ENCODE assay signal across 19 cellular contexts in genomic region chr17:65576939-65577338, GRCh38. TPM values are rescaled to one million over a fixed set of nuclear protein-coding genes. Genes with fewer than 3 reads are reported as not detected.
A peak's percentile ranks its signal among the peaks of the same experiment; 100 is the strongest.
DNase-seq lines count a peak whose midpoint lies in the region; ATAC-seq, FAIRE-seq and TF ChIP-seq lines count a peak whose summit lies in the region.
"Had no signal": no experiment of that assay in that cellular context is flagged by ENCODE, and none has a peak within 500 bp of the region (broad histone marks: within the 10 kb centered on the region; RNA-seq: fewer than 3 reads in every experiment).

No MANE protein-coding gene starts in this region.

- H2BK120ac ChIP-seq in H9 (ENCODE audit: low read depth, low read length, poor library complexity, severe bottlenecking) = no peak overlapping the region

- DNase-seq in H9 (peak; percentile 79), K562 (ENCODE audit: extremely low read depth in 1 of 4, low spot score in 3 of 4) (peak in 1 of 4 experiments; percentile 38), left colon (peak; percentile 82 to 84), transverse colon (peak; percentile 83), chondrocyte (ENCODE audit: low spot score) (no peak), aorta (no peak)
- DNase-seq: BE2C; CD4-positive, CD25-positive, alpha-beta regulatory T cell; DMS79; HFFc6; MM.1S; NCI-H1048; NCI-H1417 treated with DMSO at 0.1 percent for 48 hours; NCI-H187; NCI-H2107; NCI-H748 treated with DMSO at 0.1 percent for 48 hours; SIG-M5 had no signal

- ATAC-seq in K562 = peak; percentile 45; the same call in 1 of the 3 replicates
- peak; percentile 98 for ATAC-seq in left colon
- ATAC-seq in GM18511 (IDR thresholded peaks at IDR 0.05; ENCODE audit: unreplicated experiment) = no peak
- ATAC-seq in aorta (ENCODE audit: low FRiP score) = no peak
- ATAC-seq: SK-N-SH treated with all-trans-retinoic acid at 6 μM for 48 hours had no signal

- no peak overlapping the region for H3K56ac ChIP-seq in H9 (ENCODE audit: insufficient read length, low read depth, low read length)

- intact Hi-C loops in K562 (cut with micrococcal nuclease) = no loop called here
- intact Hi-C loops in left colon (cut with DNase I, micrococcal nuclease) = no loop called here
- intact Hi-C loops in transverse colon (cut with DNase I; ENCODE audit: low total_unique reads) = no loop called here
- intact Hi-C loops in aorta (cut with DNase I) = no loop called here

- no peak overlapping the region for H3K9ac ChIP-seq in H9 (ENCODE audit: extremely low read depth, insufficient read length, low read length)
- no peak overlapping the region; a peak in 1 of 4 replicates for H3K9ac ChIP-seq in K562 (ENCODE audit: insufficient read depth in 1 of 2, low read depth in 2 of 2, low read length in 2 of 2)

- no peak for TF ChIP-seq RAD21 in K562 (CRISPR knock-in tag; conservative IDR thresholded peaks at IDR 0.05 in 1 of 2, IDR thresholded peaks at IDR 0.05 in 1 of 2)

- H3K9me3 ChIP-seq in H9 (ENCODE audit: control insufficient read depth, low read depth, low read length) (no peaks in the 10 kb centered on the region), K562 (replicated peaks; ENCODE audit: control insufficient read depth, insufficient read depth, low read depth, low read length) (no peaks in the 10 kb centered on the region), transverse colon (no peaks in the 10 kb centered on the region), aorta (ENCODE audit: control insufficient read depth, low read length) (no peaks in the 10 kb centered on the region)
- H3K9me3 ChIP-seq: BE2C had no signal

- H2BK12ac ChIP-seq in H9 (ENCODE audit: insufficient read length, low read depth, low read length) = no peak overlapping the region

- in situ Hi-C loops in K562 (cut with MboI) = no loop called here
- in situ Hi-C loops in transverse colon (cut with MboI; ENCODE audit: low pct_ligation_motif_present in 1 of 4, low pct_unique_long_range_greater_than_20kb in 1 of 4, low sequenced_read_pairs in 3 of 4) = no loop called here

- no peak overlapping the region for H4K91ac ChIP-seq in H9 (ENCODE audit: insufficient read length, low read depth, low read length)

- 0 out of 7 replicates have a peak, but pooled peaks cover 0 to 2% (median 0%) of the 10 kb centered on the region in 3 experiments for H3K36me3 Mint-ChIP-seq in H9 (ENCODE audit: insufficient read depth in 1 of 3, low read depth in 3 of 3)
- H3K36me3 Mint-ChIP-seq in chondrocyte (ENCODE audit: low read depth) = no peaks in the 10 kb centered on the region
- H3K36me3 Mint-ChIP-seq: CD4-positive, CD25-positive, alpha-beta regulatory T cell had no signal

- no peaks in the 10 kb centered on the region for H3K79me1 ChIP-seq in H9 (ENCODE audit: insufficient read depth, low read depth, low read length, poor library complexity, severe bottlenecking)

- H2BK20ac ChIP-seq in H9 (ENCODE audit: low read depth, low read length, poor library complexity, severe bottlenecking) = no peak overlapping the region

- peaks cover 3% of the 10 kb centered on the region for H3K23me2 ChIP-seq in H9 (ENCODE audit: insufficient read length, low read depth, low read length, poor library complexity, severe bottlenecking)

- H3K4me3 ChIP-seq in K562 = no peak overlapping the region
- no peak overlapping the region for H3K4me3 ChIP-seq in transverse colon
- H3K4me3 ChIP-seq in aorta (ENCODE audit: low read length in 2 of 2) = no peak overlapping the region

- TF ChIP-seq EP300 in K562 (IDR thresholded peaks at IDR 0.05; ENCODE audit: low read length) (no peak), transverse colon (IDR thresholded peaks at IDR 0.05; ENCODE audit: low read depth) (no peak)

- no peak overlapping the region for H3K4ac ChIP-seq in H9 (ENCODE audit: low read depth, low read length)

- H3K27ac Mint-ChIP-seq in H9 = 0 out of 7 replicates have a peak overlapping the region, but pooled peaks of 1 of the 3 experiments have one; percentile 34
- H3K27ac Mint-ChIP-seq in chondrocyte (ENCODE audit: unreplicated experiment) = no peak overlapping the region
- H3K27ac Mint-ChIP-seq: HFFc6 had no signal

- CTCF ChIA-PET in K562 (lab: Yijun Ruan, JAX; ENCODE audit: low intra/inter-chr PET ratio) = no interaction called here

- H3K4me3 Mint-ChIP-seq in H9 (no peak overlapping the region), chondrocyte (ENCODE audit: unreplicated experiment) (no peak overlapping the region)
- H3K4me3 Mint-ChIP-seq: CD4-positive, CD25-positive, alpha-beta regulatory T cell; HFFc6 had no signal

- no peak overlapping the region for H3K18ac ChIP-seq in H9 (ENCODE audit: insufficient read length, low read depth, low read length)

- H3K27me3 ChIP-seq in H9 (ENCODE audit: insufficient read depth, low read length) (no peaks in the 10 kb centered on the region), K562 (ENCODE audit: control insufficient read depth in 2 of 2, insufficient read depth in 2 of 2, low read length in 2 of 2) (peaks cover 0 to 44% of the 10 kb centered on the region in 2 experiments; a peak in 3 of 5 replicates), transverse colon (no peaks in the 10 kb centered on the region), aorta (ENCODE audit: control insufficient read depth in 1 of 2, insufficient read depth in 2 of 2, low read length in 1 of 2) (no peaks in the 10 kb centered on the region)
- H3K27me3 ChIP-seq: BE2C had no signal

- H3K4me2 ChIP-seq in H9 (ENCODE audit: insufficient read depth, insufficient read length, low read length) (no peak overlapping the region), K562 (ENCODE audit: insufficient read depth, low read length) (no peak overlapping the region)

- FAIRE-seq in K562 (lab: Jason Lieb, UNC) = no peak

- H3K4me1 ChIP-seq in H9 (ENCODE audit: insufficient read depth, low read length) (peaks cover 9% of the 10 kb centered on the region; the same call in 1 of the 2 replicates), K562 (replicated peaks in 1 of 2; ENCODE audit: control insufficient read depth in 2 of 2, insufficient read depth in 2 of 2, low read length in 2 of 2) (peaks cover 0 to 7% of the 10 kb centered on the region in 2 experiments; a peak in 2 of 5 replicates), transverse colon (peaks cover 0 to 7% (median 2%) of the 10 kb centered on the region in 4 donors), aorta (ENCODE audit: control insufficient read depth in 1 of 2, insufficient read depth in 2 of 2, low read length in 2 of 2) (no peaks in the 10 kb centered on the region)
- H3K4me1 ChIP-seq: BE2C had no signal

- H3K23ac ChIP-seq in H9 (ENCODE audit: insufficient read length, low read depth, low read length) = no peak overlapping the region

- H2BK15ac ChIP-seq in H9 (ENCODE audit: low read depth, low read length) = no peak overlapping the region

- no peaks in the 10 kb centered on the region; the same call in none of the 2 replicates for H3K27me3 Mint-ChIP-seq in H9 (ENCODE audit: low read depth)
- H3K27me3 Mint-ChIP-seq in chondrocyte (ENCODE audit: low read depth) = peaks cover 2% of the 10 kb centered on the region
- H3K27me3 Mint-ChIP-seq: CD4-positive, CD25-positive, alpha-beta regulatory T cell had no signal

- TF ChIP-seq POLR2A in K562 (conservative IDR thresholded peaks at IDR 0.05) (no peak), transverse colon (IDR thresholded peaks at IDR 0.05) (no peak)

- no peak overlapping the region for H4K8ac ChIP-seq in H9 (replicated peaks; ENCODE audit: insufficient read length, low read depth, low read length)

- no peak overlapping the region for H2BK5ac ChIP-seq in H9 (ENCODE audit: insufficient read length, low read length)

- BruUV-seq in K562 (replicated peaks; lab: Mats Ljungman, UMichigan) = no TSS peak

- no peak overlapping the region for H2AK5ac ChIP-seq in H9 (ENCODE audit: insufficient read length, low read length)

- H3T11ph ChIP-seq in H9 (ENCODE audit: low read length) = no peak overlapping the region

- H3K36me3 ChIP-seq in K562 (ENCODE audit: control insufficient read depth, insufficient read depth, low read length) = no peaks in the 10 kb centered on the region
- no peaks in the 10 kb centered on the region for H3K36me3 ChIP-seq in transverse colon
- no peaks in the 10 kb centered on the region for H3K36me3 ChIP-seq in aorta (ENCODE audit: control insufficient read depth in 1 of 2, insufficient read depth in 2 of 2, low read length in 1 of 2)
- H3K36me3 ChIP-seq: BE2C had no signal

- H3K9me3 Mint-ChIP-seq in H9 = no peaks in the 10 kb centered on the region; a peak in 1 of 5 replicates
- H3K9me3 Mint-ChIP-seq in chondrocyte (ENCODE audit: low read depth) = no peaks in the 10 kb centered on the region
- H3K9me3 Mint-ChIP-seq: HFFc6 had no signal

- POLR2A ChIA-PET in K562 (lab: Yijun Ruan, JAX) = no interaction called here

- H3K79me2 ChIP-seq in H9 (ENCODE audit: insufficient read depth, low read length) (no peaks in the 10 kb centered on the region), K562 (ENCODE audit: control insufficient read depth, insufficient read depth, low read length) (no peaks in the 10 kb centered on the region)

- H3K14ac ChIP-seq in H9 (ENCODE audit: insufficient read depth, low read length) = no peak overlapping the region

- H4K5ac ChIP-seq in H9 (ENCODE audit: insufficient read length, low read depth, low read length) = no peak overlapping the region

- H4K20me1 ChIP-seq in H9 (ENCODE audit: control insufficient read depth, insufficient read depth, insufficient read length) = no peaks in the 10 kb centered on the region
- no peaks in the 10 kb centered on the region for H4K20me1 ChIP-seq in K562 (replicated peaks; ENCODE audit: control insufficient read depth, insufficient read depth, low read length)

- H3K4me1 Mint-ChIP-seq in H9 (peaks cover 31 to 32% of the 10 kb centered on the region in 2 experiments), chondrocyte (ENCODE audit: low read depth) (no peaks in the 10 kb centered on the region)

- H3K27ac ChIP-seq in H9 (ENCODE audit: insufficient read length, low read depth, low read length) = no peak overlapping the region
- H3K27ac ChIP-seq in K562 (ENCODE audit: extremely low read depth, low read depth, low read length) = no peak overlapping the region
- H3K27ac ChIP-seq in transverse colon = peak overlapping the region in 2 of 4 donors; percentile 35 to 42
- H3K27ac ChIP-seq in aorta (ENCODE audit: low read depth in 1 of 2, low read length in 2 of 2) = no peak overlapping the region

- TF ChIP-seq CTCF in H9 (conservative IDR thresholded peaks at IDR 0.05) (peak; percentile 45), K562 (IDR thresholded peaks at IDR 0.05 in 2 of 3, conservative IDR thresholded peaks at IDR 0.05 in 1 of 3; ENCODE audit: insufficient read depth in 2 of 3, low read depth in 1 of 3, low read length in 3 of 3) (no peak), transverse colon (IDR thresholded peaks at IDR 0.05) (peak in 2 of 5 experiments; percentile 9 to 15), chondrocyte (IDR thresholded peaks at IDR 0.05) (no peak)

- H2AFZ ChIP-seq in H9 (ENCODE audit: low read length) (no peak overlapping the region), K562 (ENCODE audit: low read depth, low read length) (no peak overlapping the region)

- no peaks in the 10 kb centered on the region for H3K9me1 ChIP-seq in K562 (ENCODE audit: control insufficient read depth, insufficient read depth, low read length)

- WGBS in H9 (ENCODE audit: extremely low coverage, insufficient read length, low lambda C conversion rate) = no CpG with 5 or more reads among the region's 12 CpGs
- WGBS in K562 (ENCODE audit: insufficient coverage, low coverage, missing lambda C conversion rate) = 1% methylated on average over 10 of the region's 12 CpGs
- 11 to 59% methylated on average over 4 to 12 of the region's 12 CpGs for WGBS in transverse colon (ENCODE audit: low coverage in 1 of 2), 2 donors
- WGBS in aorta, 2 donors = 88 to 92% methylated on average over 12 of the region's 12 CpGs

RNA-seq across cellular contexts. Expression of gene AXIN2, which starts 15.5 kb away (rescaled TPM):
- total RNA-seq in H9 (2021) (35.0 and 35.6 TPM in 2 replicates), K562 (2014; rRNA removed) (2.3 and 3.3 TPM in 2 replicates), K562 (2014; rRNA removed; fragmentation: Illumina TruSeq; extraction: Trizol) (1.1 and 1.5 TPM in 2 replicates), K562 (2015; rRNA removed; fragmentation: Illumina TruSeq; extraction: Trizol) (1.4 and 1.8 TPM in 2 replicates), K562 (2021) (2.4 and 2.8 TPM in 2 replicates), left colon (10 to 100 TPM; 27.0 to 46.5 TPM), transverse colon (10 to 100 TPM; 17.6 to 87.6 (median 23.8) TPM), chondrocyte (3.3 to 6.1 TPM (median 3.7 TPM) in 3 replicates), aorta (10 to 100 TPM; 12.8 to 13.8 TPM)
- 6.0 and 8.2 TPM in 2 replicates for total RNA-seq in K562 (2011; cell fraction: chromatin; rRNA removed; ENCODE audit: low replicate concordance)
- 5.2 and 5.7 TPM in 2 replicates for total RNA-seq in K562 (2011; cell fraction: nucleolus; rRNA removed)
- 2.6 and 3.2 TPM in 2 replicates for total RNA-seq in K562 (2011; cell fraction: nucleoplasm; rRNA removed)
- polyA plus RNA-seq in K562 (2011; rRNA removed) (0.54 and 1.1 TPM in 2 replicates), K562 (2014; fragmentation: Illumina TruSeq; extraction: Trizol) (1.2 and 1.7 TPM in 2 replicates), K562 (2014; fragmentation: Nextera tagmentation; extraction: Ambion mirVana) (under 1 TPM; 0.21 to 0.31 TPM), K562 (2014; rRNA removed) (1.2 and 1.6 TPM in 2 replicates), aorta (10 to 100 TPM in 1 of 2 donors, 1 to 10 TPM in 1; 6.3 to 10.1 TPM)
- polyA plus RNA-seq in K562 (2011; cell fraction: cytosol; rRNA removed) = 0.32 and 1.3 TPM in 2 replicates
- polyA plus RNA-seq in K562 (2011; cell fraction: nucleus; rRNA removed) = 1.2 and 4.5 TPM in 2 replicates
- polyA plus RNA-seq in K562 (2012) = 1.3 and 1.4 TPM in 2 replicates
- 1.5 and 1.9 TPM in 2 replicates for polyA minus RNA-seq in K562 (2011; rRNA and poly(A)+ RNA removed)
- 0.57 TPM in 1 of 2 replicates, not detected in the other for polyA minus RNA-seq in K562 (2011; cell fraction: cytosol; rRNA and poly(A)+ RNA removed)
- 2.2 and 3.9 TPM in 2 replicates for polyA minus RNA-seq in K562 (2011; cell fraction: nucleus; rRNA and poly(A)+ RNA removed)

Comparison
In these comparisons a context has a peak if more than half of its experiments do, and no peak if none do; other contexts are left out.
1. DNase-seq: peak in H9 (single experiment), left colon (2 of 2) and transverse colon (single experiment); none in chondrocyte (single experiment) and aorta (0 of 2).
2. ATAC-seq: peak in K562 (single experiment) and left colon (single experiment); none in GM18511 (single experiment) and aorta (single experiment).